22 cellular contexts compared by ENCODE assay signal in genomic region chr7:18771834-18772566, GRCh38.
DNase-seq lines count a peak whose midpoint lies in the region; FAIRE-seq and TF ChIP-seq lines count a peak whose summit lies in the region.
"Had no signal": no experiment of that assay in that cellular context is flagged by ENCODE, and none has a peak within 500 bp of the region (broad histone marks: within the 10 kb centered on the region; RNA-seq: fewer than 3 reads in every experiment).

No MANE protein-coding gene starts in this region.

- no peak overlapping the region for H3K9ac ChIP-seq in GM23248
- H3K9ac ChIP-seq in keratinocyte (ENCODE audit: control insufficient read depth, extremely low read depth, insufficient read depth, low read length), result no peak overlapping the region

- in situ Hi-C loops in GM23248 (cut with MboI), result no loop called here

- H3K4me1 ChIP-seq in GM23248 (ENCODE audit: insufficient read depth) (peaks cover 48% of the 10 kb centered on the region), keratinocyte (ENCODE audit: control insufficient read depth, extremely low read depth, insufficient read depth, low read length) (peaks cover 21% of the 10 kb centered on the region)

- no peak overlapping the region for H3K4me3 ChIP-seq in GM23248
- H3K4me3 ChIP-seq in epithelial cell of proximal tubule (ENCODE audit: low read depth, low read length), result no peak overlapping the region
- H3K4me3 ChIP-seq in keratinocyte (ENCODE audit: control insufficient read depth in 2 of 3, extremely low read depth in 1 of 3, insufficient read depth in 2 of 3, low read depth in 1 of 3, low read length in 3 of 3), result no peak overlapping the region
- H3K4me3 ChIP-seq: GM12878 had no signal

- H2AFZ ChIP-seq in GM23248, result no peak overlapping the region
- H2AFZ ChIP-seq in keratinocyte (ENCODE audit: control insufficient read depth, low read length), result peak overlapping the region; percentile 25

- peak; percentile 78 for FAIRE-seq in keratinocyte (lab: Jason Lieb, UNC)
- FAIRE-seq: D721Med, G401.6, GM12878 had no signal

- dilution Hi-C loops in keratinocyte (cut with MboI; ENCODE audit: extremely low pct_ligation_motif_present, low sequenced_read_pairs), result no loop called here

- WGBS in GM23248 (ENCODE audit: low coverage in 1 of 2, low lambda C conversion rate in 2 of 2, missing lambda C conversion rate in 2 of 2), 2 experiments, result 19 to 30% methylated on average over 2 of the region's 2 CpGs

- TF ChIP-seq CTCF in epithelial cell of proximal tubule (conservative IDR thresholded peaks at IDR 0.05; ENCODE audit: low read depth, low read length) (no peak), keratinocyte (optimal IDR thresholded peaks at IDR 0.05 in 1 of 3, IDR thresholded peaks at IDR 0.05 in 1 of 3, conservative IDR thresholded peaks at IDR 0.05 in 1 of 3; ENCODE audit: extremely low read depth in 1 of 3, insufficient read depth in 2 of 3, low read length in 3 of 3) (no peak)

- H3K36me3 ChIP-seq in GM23248 (ENCODE audit: low read depth), result no peaks in the 10 kb centered on the region
- H3K36me3 ChIP-seq in keratinocyte (ENCODE audit: control insufficient read depth in 2 of 2, extremely low read depth in 1 of 2, insufficient read depth in 2 of 2, low read length in 2 of 2), result no peaks in the 10 kb centered on the region
- H3K36me3 ChIP-seq: BE2C had no signal

- peaks cover 42% of the 10 kb centered on the region for H3F3A ChIP-seq in GM23248 (ENCODE audit: insufficient read depth)

- H4K20me1 ChIP-seq in GM23248 (ENCODE audit: insufficient read depth), result no peaks in the 10 kb centered on the region
- no peaks in the 10 kb centered on the region for H4K20me1 ChIP-seq in keratinocyte (ENCODE audit: control insufficient read depth, extremely low read depth, insufficient read depth, low read length)

- no peaks in the 10 kb centered on the region for H3K79me2 ChIP-seq in GM23248 (ENCODE audit: insufficient read depth)
- no peaks in the 10 kb centered on the region for H3K79me2 ChIP-seq in keratinocyte (ENCODE audit: control insufficient read depth, insufficient read depth, low read length)

- H3K27ac ChIP-seq in GM23248 (no peak overlapping the region), keratinocyte (ENCODE audit: control insufficient read depth, insufficient read depth, low read length) (no peak overlapping the region)

- H3K4me2 ChIP-seq in GM23248 (ENCODE audit: unreplicated experiment) (no peak overlapping the region), keratinocyte (ENCODE audit: control insufficient read depth, extremely low read depth, insufficient read depth, low read depth, low read length) (peak overlapping the region; percentile 17)

- H3K9me1 ChIP-seq in keratinocyte (ENCODE audit: control insufficient read depth, extremely low read depth, insufficient read depth, low read length), result no peaks in the 10 kb centered on the region

- H3K9me2 ChIP-seq in GM23248 (ENCODE audit: insufficient read depth), result no peaks in the 10 kb centered on the region

- H3K27me3 ChIP-seq in GM23248 (replicated peaks; ENCODE audit: insufficient read depth) (no peaks in the 10 kb centered on the region), keratinocyte (ENCODE audit: control insufficient read depth, extremely low read depth, insufficient read depth, low read length) (no peaks in the 10 kb centered on the region)
- H3K27me3 ChIP-seq: BE2C had no signal

- H3K9me3 ChIP-seq in GM23248 (ENCODE audit: low read depth) (no peaks in the 10 kb centered on the region), keratinocyte (ENCODE audit: control insufficient read depth, low read depth, low read length) (no peaks in the 10 kb centered on the region)
- H3K9me3 ChIP-seq: BE2C had no signal

- DNase-seq in GM23248 (peak; percentile 33), NCI-H69 (lab: John Stamatoyannopoulos, UW) (peak; percentile 41), epithelial cell of proximal tubule (ENCODE audit: low read depth) (peak; percentile 10), keratinocyte (ENCODE audit: low read depth, low spot score) (no peak), NCI-H82 (lab: John Stamatoyannopoulos, UW) (no peak), AG08396 (ENCODE audit: low spot score) (no peak), foreskin melanocyte (no peak)
- DNase-seq: ACHN; BE2C; CD4-positive, alpha-beta T cell; DND-41; HFFc6; KBM-7; NCI-H1436 treated with DMSO at 0.1 percent for 48 hours; NCI-H2029 treated with DMSO at 0.1 percent for 48 hours; NCI-H226; NCI-H524 treated with DMSO at 0.1 percent for 48 hours; NK-92 treated with Interleukin-12 subunit alpha and Interleukin-12 subunit beta, amount 100 ng/mL, for 24 hours; SHP77 had no signal

Comparison
In these comparisons a context has a peak if more than half of its experiments do, and no peak if none do; other contexts are left out.
1. DNase-seq: peak in GM23248 (single experiment), NCI-H69 (single experiment) and epithelial cell of proximal tubule (single experiment); none in keratinocyte (single experiment), NCI-H82 (single experiment), AG08396 (single experiment) and foreskin melanocyte (single experiment).